9 cellular contexts compared by ENCODE assay signal in the genomic region with DNA sequence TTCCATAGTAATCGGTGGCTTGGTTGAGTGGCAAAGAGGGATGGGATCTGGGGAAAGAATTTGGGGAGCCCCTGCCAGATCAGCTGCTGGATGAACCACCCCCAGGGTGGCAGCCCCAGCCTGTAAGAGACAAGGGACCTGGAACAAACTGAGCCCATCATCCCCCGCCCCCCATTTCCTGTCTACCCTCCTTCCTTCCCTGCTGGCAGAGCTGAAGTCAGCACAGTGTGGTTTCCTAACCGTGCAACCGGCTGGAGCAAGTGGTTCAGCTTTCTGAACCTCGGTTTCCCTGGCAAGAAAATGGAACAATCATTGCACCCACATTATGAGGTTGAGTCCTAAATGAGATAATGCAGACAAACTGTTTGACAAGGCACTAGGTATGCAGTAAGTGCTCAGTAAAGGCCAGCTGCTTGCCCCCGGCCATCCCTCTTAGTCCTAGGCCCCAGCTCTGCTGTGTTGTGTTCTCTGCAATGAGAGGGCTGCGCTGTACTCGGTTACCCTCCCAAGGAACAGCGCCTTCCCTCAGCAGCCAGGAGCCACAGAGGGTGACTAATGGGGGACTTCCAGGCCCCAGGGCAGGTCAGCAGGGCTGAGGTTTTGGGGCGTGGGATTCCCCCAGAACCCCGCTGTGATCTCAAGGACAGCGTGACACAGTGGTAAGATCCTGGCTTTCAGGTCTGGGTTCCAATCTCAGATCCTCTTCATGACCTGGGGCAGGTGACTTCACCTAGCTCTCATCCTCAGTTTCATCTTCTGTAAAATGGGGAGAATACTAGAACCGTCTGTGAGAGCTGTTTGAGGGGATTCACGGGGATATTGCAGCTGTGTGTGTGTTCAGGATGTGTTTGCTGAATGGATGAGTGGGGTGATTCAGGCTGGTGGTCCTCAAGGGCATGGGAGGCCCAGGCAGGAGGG. TPM values are rescaled to one million over a fixed set of nuclear protein-coding genes. Genes with fewer than 3 reads are reported as not detected.
A peak's percentile ranks its signal among the peaks of the same experiment; 100 is the strongest.
DNase-seq lines count a peak whose midpoint lies in the region; ATAC-seq and TF ChIP-seq lines count a peak whose summit lies in the region.
"Had no signal": no experiment of that assay in that cellular context is flagged by ENCODE, and none has a peak within 500 bp of the region (broad histone marks: within the 10 kb centered on the region; RNA-seq: fewer than 3 reads in every experiment).

No MANE protein-coding gene starts in this region.

- no peaks in the 10 kb centered on the region for H3K23me2 ChIP-seq in H9 (ENCODE audit: insufficient read length, low read depth, low read length, poor library complexity, severe bottlenecking)

- no peaks in the 10 kb centered on the region for H3K79me1 ChIP-seq in H9 (ENCODE audit: insufficient read depth, low read depth, low read length, poor library complexity, severe bottlenecking)

- H3K27ac Mint-ChIP-seq in endothelial cell (ENCODE audit: unreplicated experiment): peak overlapping the region; percentile 36
- peak overlapping the region in 1 of 3 experiments; percentile 68; a peak in 2 of 7 replicates for H3K27ac Mint-ChIP-seq in H9

- H3K9me3 Mint-ChIP-seq in endothelial cell (ENCODE audit: unreplicated experiment) (no peaks in the 10 kb centered on the region), H9 (peaks cover 4 to 5% of the 10 kb centered on the region in 2 experiments; a peak in 1 of 5 replicates)

- H3K79me2 ChIP-seq in H9 (ENCODE audit: insufficient read depth, low read length): no peaks in the 10 kb centered on the region

- no peaks in the 10 kb centered on the region; the same call in 1 of the 2 replicates for H3K4me1 ChIP-seq in H9 (ENCODE audit: insufficient read depth, low read length)

- H3K27ac ChIP-seq in H9 (ENCODE audit: insufficient read length, low read depth, low read length): no peak overlapping the region
- H3K27ac ChIP-seq: cardiac muscle cell had no signal

- no peak overlapping the region for H2BK120ac ChIP-seq in H9 (ENCODE audit: low read depth, low read length, poor library complexity, severe bottlenecking)

- no peak overlapping the region for H2BK5ac ChIP-seq in H9 (ENCODE audit: insufficient read length, low read length)

- H3K9me3 ChIP-seq in H9 (ENCODE audit: control insufficient read depth, low read depth, low read length): no peaks in the 10 kb centered on the region

- no peak overlapping the region for H3K9ac ChIP-seq in H9 (ENCODE audit: extremely low read depth, insufficient read length, low read length)

- H4K8ac ChIP-seq in H9 (replicated peaks; ENCODE audit: insufficient read length, low read depth, low read length): no peak overlapping the region

- peaks cover 16% of the 10 kb centered on the region for H3K4me1 Mint-ChIP-seq in endothelial cell (ENCODE audit: unreplicated experiment)
- peaks cover 31 to 34% of the 10 kb centered on the region in 2 experiments for H3K4me1 Mint-ChIP-seq in H9

- H3K4me2 ChIP-seq in H9 (ENCODE audit: insufficient read depth, insufficient read length, low read length): no peak overlapping the region

- peak; percentile 76 for DNase-seq in A172 (ENCODE audit: low spot score)
- peak; percentile 86 for DNase-seq in activated CD4-positive, alpha-beta T cell treated with anti-CD3 and anti-CD28 coated beads for 48 hours
- DNase-seq in endothelial cell (ENCODE audit: low spot score): no peak
- DNase-seq in stimulated activated CD8-positive, alpha-beta memory T cell treated with anti-CD3 and anti-CD28 coated beads, Interleukin-15, amount 100 ng/mL, for 1 hour (ENCODE audit: low read depth): peak; percentile 44
- no peak for DNase-seq in H9
- DNase-seq in NCI-H226: no peak

- TF ChIP-seq CTCF in endothelial cell (IDR thresholded peaks at IDR 0.05; ENCODE audit: unreplicated experiment) (no peak), H9 (conservative IDR thresholded peaks at IDR 0.05) (no peak)

- no peak overlapping the region for H2BK20ac ChIP-seq in H9 (ENCODE audit: low read depth, low read length, poor library complexity, severe bottlenecking)

- no peak overlapping the region for H3K23ac ChIP-seq in H9 (ENCODE audit: insufficient read length, low read depth, low read length)

- H2BK15ac ChIP-seq in H9 (ENCODE audit: low read depth, low read length): no peak overlapping the region

- H4K5ac ChIP-seq in H9 (ENCODE audit: insufficient read length, low read depth, low read length): no peak overlapping the region

- no peak overlapping the region for H3K14ac ChIP-seq in H9 (ENCODE audit: insufficient read depth, low read length)

- H2AK5ac ChIP-seq in H9 (ENCODE audit: insufficient read length, low read length): no peak overlapping the region

- H3K36me3 Mint-ChIP-seq in endothelial cell (ENCODE audit: low read depth, unreplicated experiment) (no peaks in the 10 kb centered on the region), H9 (ENCODE audit: insufficient read depth in 1 of 3, low read depth in 3 of 3) (no peaks in the 10 kb centered on the region)

- no peak overlapping the region for H3K56ac ChIP-seq in H9 (ENCODE audit: insufficient read length, low read depth, low read length)

- no peak overlapping the region for H3T11ph ChIP-seq in H9 (ENCODE audit: low read length)

- H3K18ac ChIP-seq in H9 (ENCODE audit: insufficient read length, low read depth, low read length): no peak overlapping the region

- ATAC-seq in GM19328 (IDR thresholded peaks at IDR 0.05; ENCODE audit: unreplicated experiment) (peak; percentile 69), HG03442 (IDR thresholded peaks at IDR 0.05; ENCODE audit: unreplicated experiment) (peak; percentile 86)

- no CpG with 5 or more reads among the region's 14 CpGs for WGBS in H9 (ENCODE audit: extremely low coverage, insufficient read length, low lambda C conversion rate)

- H4K91ac ChIP-seq in H9 (ENCODE audit: insufficient read length, low read depth, low read length): no peak overlapping the region

- peaks cover 4% of the 10 kb centered on the region for H4K20me1 ChIP-seq in H9 (ENCODE audit: control insufficient read depth, insufficient read depth, insufficient read length)

- no peak overlapping the region for H2BK12ac ChIP-seq in H9 (ENCODE audit: insufficient read length, low read depth, low read length)

- peak overlapping the region; percentile 56 for H3K4me3 Mint-ChIP-seq in endothelial cell (ENCODE audit: unreplicated experiment)
- no peak overlapping the region for H3K4me3 Mint-ChIP-seq in H9

- H3K4ac ChIP-seq in H9 (ENCODE audit: low read depth, low read length): no peak overlapping the region

- H3K27me3 Mint-ChIP-seq in endothelial cell (ENCODE audit: unreplicated experiment) (peaks cover 9% of the 10 kb centered on the region), H9 (ENCODE audit: low read depth) (no peaks in the 10 kb centered on the region; the same call in 1 of the 2 replicates)

- no peaks in the 10 kb centered on the region for H3K27me3 ChIP-seq in H9 (ENCODE audit: insufficient read depth, low read length)
- H3K27me3 ChIP-seq: cardiac muscle cell had no signal

- no peak overlapping the region for H2AFZ ChIP-seq in H9 (ENCODE audit: low read length)

RNA-seq across cellular contexts. Expression of gene SELPLG, which starts 16.5 kb away (rescaled TPM):
- total RNA-seq in A172 (2014; rRNA removed; shearing (Covaris generic)): 1.2 and 2.4 TPM in 2 replicates
- total RNA-seq in endothelial cell (ENCODE audit: unreplicated experiment) (1.6 TPM), H9 (2021) (0.09 and 0.15 TPM in 2 replicates)

RNA-seq across cellular contexts. Expression of gene TMEM119, which starts 19.3 kb away (rescaled TPM):
- total RNA-seq in A172 (2014; rRNA removed; shearing (Covaris generic)): not detected in 2 replicates
- total RNA-seq in endothelial cell (ENCODE audit: unreplicated experiment): 0.36 TPM
- total RNA-seq in H9 (2021): not detected in 2 replicates

RNA-seq across cellular contexts. Expression of gene ISCU, which starts 54.8 kb away (rescaled TPM):
- 112 and 137 TPM in 2 replicates for total RNA-seq in A172 (2014; rRNA removed; shearing (Covaris generic))
- 67.8 TPM for total RNA-seq in endothelial cell (ENCODE audit: unreplicated experiment)
- 63.9 and 64.9 TPM in 2 replicates for total RNA-seq in H9 (2021)

RNA-seq across cellular contexts. Expression of gene SART3, which starts 56.2 kb away (rescaled TPM):
- total RNA-seq in A172 (2014; rRNA removed; shearing (Covaris generic)): 65.9 and 86.6 TPM in 2 replicates
- total RNA-seq in endothelial cell (ENCODE audit: unreplicated experiment): 67.8 TPM
- total RNA-seq in H9 (2021): 80.7 and 89.4 TPM in 2 replicates

Comparison
In these comparisons a context has a peak if more than half of its experiments do, and no peak if none do; other contexts are left out.
1. DNase-seq: peak in A172 (single experiment), activated CD4-positive, alpha-beta T cell treated with anti-CD3 and anti-CD28 coated beads for 48 hours (single experiment) and stimulated activated CD8-positive, alpha-beta memory T cell treated with anti-CD3 and anti-CD28 coated beads, Interleukin-15, amount 100 ng/mL, for 1 hour (single experiment); none in endothelial cell (single experiment), H9 (single experiment) and NCI-H226 (single experiment).